In the genomic region with DNA sequence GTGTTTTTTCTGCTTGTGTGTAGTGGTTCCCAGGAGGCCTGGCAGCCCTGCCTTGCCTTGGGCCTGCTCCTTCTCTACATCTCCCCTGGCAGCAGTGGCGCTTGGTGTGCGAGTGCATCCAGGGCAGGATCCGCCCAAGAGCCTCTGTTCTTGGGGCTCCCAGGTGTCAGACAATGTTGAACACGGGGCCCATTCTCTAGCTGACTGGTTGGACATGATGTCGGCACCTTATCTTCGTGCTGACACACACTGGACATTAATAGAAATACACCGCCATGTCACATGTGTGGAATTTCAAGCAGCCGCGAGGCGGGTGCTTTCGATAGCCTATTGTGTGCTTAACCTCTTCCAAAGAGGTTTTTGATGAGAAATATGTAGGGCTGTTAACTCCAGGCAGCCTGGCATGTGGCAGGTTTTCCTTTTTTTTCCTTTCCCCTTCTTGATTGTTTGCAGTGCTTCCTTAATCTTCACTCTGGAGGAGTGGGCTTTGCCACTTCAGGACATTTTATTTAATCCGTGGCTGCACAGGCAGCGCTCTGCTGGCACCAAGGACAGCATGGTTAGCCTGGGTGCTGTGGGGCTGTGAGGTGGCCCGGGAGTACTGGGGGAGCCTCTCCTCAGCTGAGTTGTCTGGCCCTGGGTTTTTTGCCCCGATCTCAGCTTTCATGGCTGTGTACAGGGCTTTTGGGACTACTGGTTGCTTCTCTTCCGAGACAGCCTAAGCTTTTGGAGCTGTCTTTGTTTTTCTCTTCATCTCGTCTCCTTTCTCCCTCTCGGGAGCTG, we compare ENCODE assay signal across 11 cellular contexts. TPM values are rescaled to one million over a fixed set of nuclear protein-coding genes. Genes with fewer than 3 reads are reported as not detected.
DNase-seq lines count a peak whose midpoint lies in the region; ATAC-seq and TF ChIP-seq lines count a peak whose summit lies in the region.
"Had no signal": no experiment of that assay in that cellular context is flagged by ENCODE, and none has a peak within 500 bp of the region (broad histone marks: within the 10 kb centered on the region; RNA-seq: fewer than 3 reads in every experiment).

No MANE protein-coding gene starts in this region.

- H3K9me3 Mint-ChIP-seq in neural crest cell = no peaks in the 10 kb centered on the region
- H3K9me3 Mint-ChIP-seq in naive thymus-derived CD8-positive, alpha-beta T cell = no peaks in the 10 kb centered on the region

- peak; percentile 22 for DNase-seq in Caki2 (ENCODE audit: low read depth)
- DNase-seq in NCI-H2107 (lab: John Stamatoyannopoulos, UW) = peak; percentile 45
- DNase-seq in epithelial cell of esophagus (ENCODE audit: low read depth) = peak; percentile 61
- no peak for DNase-seq in neural crest cell (ENCODE audit: low read depth, low spot score)
- no peak for DNase-seq in GM19240 (ENCODE audit: insufficient read length, low spot score)
- DNase-seq in left colon = no peak
- no peak for DNase-seq in naive thymus-derived CD8-positive, alpha-beta T cell
- DNase-seq: activated naive CD4-positive, alpha-beta T cell; SHP77 treated with DMSO at 0.1 percent for 48 hours had no signal

- no peaks in the 10 kb centered on the region for H3K27me3 Mint-ChIP-seq in neural crest cell (ENCODE audit: low read depth)
- no peaks in the 10 kb centered on the region for H3K27me3 Mint-ChIP-seq in naive thymus-derived CD8-positive, alpha-beta T cell

- TF ChIP-seq CTCF in epithelial cell of esophagus (IDR thresholded peaks at IDR 0.05; ENCODE audit: insufficient read depth, low read depth, low read length, missing control alignments) (no peak), neural crest cell (conservative IDR thresholded peaks at IDR 0.05) (no peak)

- peaks cover 10% of the 10 kb centered on the region for H3K36me3 Mint-ChIP-seq in neural crest cell (ENCODE audit: low read depth)
- H3K36me3 Mint-ChIP-seq in naive thymus-derived CD8-positive, alpha-beta T cell = peaks cover 5 to 12% (median 11%) of the 10 kb centered on the region in 3 donors

- H3K27ac Mint-ChIP-seq in neural crest cell (ENCODE audit: unreplicated experiment) = peak overlapping the region; percentile 86
- no peak overlapping the region for H3K27ac Mint-ChIP-seq in naive thymus-derived CD8-positive, alpha-beta T cell

- H3K4me3 Mint-ChIP-seq in neural crest cell = no peak overlapping the region
- no peak overlapping the region for H3K4me3 Mint-ChIP-seq in naive thymus-derived CD8-positive, alpha-beta T cell

- H3K4me1 Mint-ChIP-seq in neural crest cell = peaks cover 36% of the 10 kb centered on the region
- H3K4me1 Mint-ChIP-seq in naive thymus-derived CD8-positive, alpha-beta T cell = peaks cover 7 to 21% (median 14%) of the 10 kb centered on the region in 4 donors

- in situ Hi-C loops in Caki2 (cut with HindIII; ENCODE audit: low pct_unique_long_range_greater_than_20kb, low sequenced_read_pairs) = no loop called here

- intact Hi-C loops in left colon (cut with DNase I, micrococcal nuclease) = no loop called here

- ATAC-seq in left colon (no peak), HG03469 (IDR thresholded peaks at IDR 0.05; ENCODE audit: unreplicated experiment) (no peak)
- no peak for ATAC-seq in naive thymus-derived CD8-positive, alpha-beta T cell

- H3K4me3 ChIP-seq in epithelial cell of esophagus (ENCODE audit: low read length) = no peak overlapping the region
- H3K4me3 ChIP-seq: skin epidermis had no signal

- POLR2A ChIA-PET in naive thymus-derived CD8-positive, alpha-beta T cell (lab: Charles Lee) = no interaction called here

RNA-seq across cellular contexts. Expression of gene CHCHD6, which starts 42.5 kb away (rescaled TPM):
- 59.0 and 65.9 TPM in 2 replicates for total RNA-seq in Caki2 (2014; rRNA removed; shearing (Covaris generic); ENCODE audit: low replicate concordance)
- total RNA-seq in neural crest cell (32.9 and 33.6 TPM in 2 replicates), left colon (10 to 100 TPM in 1 of 2 donors, 1 to 10 TPM in 1; 8.9 to 11.4 TPM)
- 10 to 100 TPM in 1 of 2 experiments, 1 to 10 TPM in 1; 7.8 to 11.1 TPM for total RNA-seq in naive thymus-derived CD8-positive, alpha-beta T cell
- 10 to 100 TPM; 11.3 to 16.9 (median 14.9) TPM for polyA plus RNA-seq in naive thymus-derived CD8-positive, alpha-beta T cell

Comparison
In these comparisons a context has a peak if more than half of its experiments do, and no peak if none do; other contexts are left out.
1. DNase-seq: peak in Caki2 (single experiment), NCI-H2107 (single experiment) and epithelial cell of esophagus (single experiment); none in neural crest cell (single experiment), GM19240 (single experiment), left colon (0 of 2) and naive thymus-derived CD8-positive, alpha-beta T cell (0 of 10).